13 cellular contexts compared by ENCODE assay signal in genomic region chr6:149846321-149846720, GRCh38. TPM values are rescaled to one million over a fixed set of nuclear protein-coding genes. Genes with fewer than 3 reads are reported as not detected.
A peak's percentile ranks its signal among the peaks of the same experiment; 100 is the strongest.
DNase-seq lines count a peak whose midpoint lies in the region; ATAC-seq and TF ChIP-seq lines count a peak whose summit lies in the region.
"Had no signal": no experiment of that assay in that cellular context is flagged by ENCODE, and none has a peak within 500 bp of the region (broad histone marks: within the 10 kb centered on the region; RNA-seq: fewer than 3 reads in every experiment).

No MANE protein-coding gene starts in this region.

- 40 to 53% (median 46%) methylated on average over 7 of the region's 7 CpGs for WGBS in psoas muscle, 3 donors

- H3K36me3 ChIP-seq in psoas muscle (ENCODE audit: insufficient read depth in 1 of 2, low read depth in 1 of 2): peaks cover 0 to 17% of the 10 kb centered on the region in 2 donors
- H3K36me3 ChIP-seq: neutrophil had no signal

- H3K27me3 ChIP-seq in dorsolateral prefrontal cortex (no peaks in the 10 kb centered on the region), psoas muscle (ENCODE audit: insufficient read depth in 3 of 3, low read length in 2 of 3) (no peaks in the 10 kb centered on the region)
- H3K27me3 ChIP-seq: gastroesophageal sphincter had no signal

- ATAC-seq in psoas muscle: peak; percentile 63 to 75 (median 72)
- ATAC-seq in activated CD4-positive, CD25-positive, alpha-beta regulatory T cell treated with anti-CD3 and anti-CD28 coated beads, Interleukin-2, amount 50 U/mL, for 24 hours: no peak
- ATAC-seq in HG02571 (IDR thresholded peaks at IDR 0.05; ENCODE audit: unreplicated experiment): no peak

- H3K27ac Mint-ChIP-seq in activated naive CD8-positive, alpha-beta T cell treated with anti-CD3 and anti-CD28 coated beads for 36 hours: no peak overlapping the region
- H3K27ac Mint-ChIP-seq: T-helper 1 cell treated with Interleukin-12 subunit alpha and Interleukin-12 subunit beta and Interleukin-4 antibody, amounts not matched to agents 30 μg/mL and 1 μg/mL, for 36 hours had no signal

- H3K4me3 ChIP-seq in dorsolateral prefrontal cortex (no peak overlapping the region), psoas muscle (no peak overlapping the region)
- H3K4me3 ChIP-seq: gastroesophageal sphincter had no signal

- H3K27ac ChIP-seq in dorsolateral prefrontal cortex (peak overlapping the region in 49 of 59 donors; percentile 6 to 87 (median 74)), psoas muscle (peak overlapping the region; percentile 81)
- H3K27ac ChIP-seq: gastroesophageal sphincter, neutrophil had no signal

- no peaks in the 10 kb centered on the region for H3K9me3 Mint-ChIP-seq in activated naive CD8-positive, alpha-beta T cell treated with anti-CD3 and anti-CD28 coated beads for 36 hours
- H3K9me3 Mint-ChIP-seq: T-helper 1 cell treated with Interleukin-12 subunit alpha and Interleukin-12 subunit beta and Interleukin-4 antibody, amounts not matched to agents 30 μg/mL and 1 μg/mL, for 36 hours had no signal

- in situ Hi-C loops in GM13976 (cut with MboI; ENCODE audit: low sequenced_read_pairs, unreplicated experiment): no loop called here

- H3K27me3 Mint-ChIP-seq in activated naive CD8-positive, alpha-beta T cell treated with anti-CD3 and anti-CD28 coated beads for 36 hours: peaks cover 10% of the 10 kb centered on the region

- no peak overlapping the region for H3K4me3 Mint-ChIP-seq in activated naive CD8-positive, alpha-beta T cell treated with anti-CD3 and anti-CD28 coated beads for 36 hours
- H3K4me3 Mint-ChIP-seq: T-helper 1 cell treated with Interleukin-12 subunit alpha and Interleukin-12 subunit beta and Interleukin-4 antibody, amounts not matched to agents 30 μg/mL and 1 μg/mL, for 36 hours had no signal

- H3K9me3 ChIP-seq in psoas muscle: no peaks in the 10 kb centered on the region
- H3K9me3 ChIP-seq: gastroesophageal sphincter, neutrophil had no signal

- H3K36me3 Mint-ChIP-seq in activated naive CD8-positive, alpha-beta T cell treated with anti-CD3 and anti-CD28 coated beads for 36 hours: no peaks in the 10 kb centered on the region

- TF ChIP-seq CTCF in dorsolateral prefrontal cortex (IDR thresholded peaks at IDR 0.05 in 54 of 56, conservative IDR thresholded peaks at IDR 0.05 in 2 of 56; ENCODE audit: low read depth in 1 of 56, partially characterized antibody in 56 of 56): no peak
- no peak for TF ChIP-seq CTCF in psoas muscle (IDR thresholded peaks at IDR 0.05)
- TF ChIP-seq CTCF in GM13976 (IDR thresholded peaks at IDR 0.05; ENCODE audit: borderline replicate concordance, control extremely low read depth, extremely low read depth, insufficient read depth, missing control alignments): no peak

- H3K4me1 Mint-ChIP-seq in activated naive CD8-positive, alpha-beta T cell treated with anti-CD3 and anti-CD28 coated beads for 36 hours: peaks cover under 1% of the 10 kb centered on the region

- peaks cover 32% of the 10 kb centered on the region for H3K4me1 ChIP-seq in psoas muscle

- DNase-seq in ELR (ENCODE audit: low read depth) (peak; percentile 91), OCI-M1 (lab: John Stamatoyannopoulos, UW) (peak; percentile 27), dorsolateral prefrontal cortex (peak in 8 of 10 donors; percentile 49 to 82 (median 70)), psoas muscle (peak; percentile 58 to 73), GM13976 (ENCODE audit: low spot score) (no peak)
- DNase-seq in activated naive CD8-positive, alpha-beta T cell treated with anti-CD3 and anti-CD28 coated beads for 36 hours: no peak
- DNase-seq: KG1 had no signal

- intact Hi-C loops in dorsolateral prefrontal cortex (cut with DNase I) (no loop called here), psoas muscle (cut with DNase I) (loop anchor here (5.0 to 10.0 kb wide), 2 partner anchors 48 to 51 kb away; partner anchors contain the start of gene RAET1E (in 2 of the 2))

RNA-seq across cellular contexts. Expression of gene LRP11, which starts 17.8 kb away (rescaled TPM):
- total RNA-seq in dorsolateral prefrontal cortex (10 to 100 TPM; 36.7 to 71.1 (median 58.3) TPM), psoas muscle (10 to 100 TPM in 2 of 4 donors, 1 to 10 TPM in 2; 7.9 to 29.6 (median 10.2) TPM)
- 1 to 10 TPM; 1.6 to 3.2 (median 2.5) TPM for polyA plus RNA-seq in psoas muscle
- 1 to 10 TPM; 1.8 to 2.1 TPM for total RNA-seq in activated naive CD8-positive, alpha-beta T cell treated with anti-CD3 and anti-CD28 coated beads for 36 hours

RNA-seq across cellular contexts. Expression of gene RAET1E, which starts 51.6 kb away (rescaled TPM):
- total RNA-seq in dorsolateral prefrontal cortex: 1 to 10 TPM in 2 of 120 experiments, under 1 TPM in 21, not detected in 97; 0.21 to 1.4 (median 0.52) TPM
- total RNA-seq in psoas muscle: 1 to 10 TPM; 1.4 to 6.2 (median 3.9) TPM
- polyA plus RNA-seq in psoas muscle: 10 to 100 TPM in 1 of 3 donors, under 1 TPM in 2; 0.04 to 17.2 (median 0.31) TPM
- not detected for total RNA-seq in activated naive CD8-positive, alpha-beta T cell treated with anti-CD3 and anti-CD28 coated beads for 36 hours
- total RNA-seq: H1 had no signal
- polyA plus RNA-seq: H1 had no signal

Comparison
In these comparisons a context has a peak if more than half of its experiments do, and no peak if none do; other contexts are left out.
1. DNase-seq: peak in ELR (single experiment), OCI-M1 (single experiment), dorsolateral prefrontal cortex (8 of 10) and psoas muscle (2 of 2); none in activated naive CD8-positive, alpha-beta T cell treated with anti-CD3 and anti-CD28 coated beads for 36 hours (single experiment) and GM13976 (single experiment).
2. ATAC-seq: peak in psoas muscle (4 of 4); none in activated CD4-positive, CD25-positive, alpha-beta regulatory T cell treated with anti-CD3 and anti-CD28 coated beads, Interleukin-2, amount 50 U/mL, for 24 hours (0 of 2) and HG02571 (single experiment).
3. intact Hi-C loops: an anchor here in psoas muscle (5.0 to 10.0 kb wide); none called in dorsolateral prefrontal cortex.